ENCODE assay signal across 2 cellular contexts in the genomic region with DNA sequence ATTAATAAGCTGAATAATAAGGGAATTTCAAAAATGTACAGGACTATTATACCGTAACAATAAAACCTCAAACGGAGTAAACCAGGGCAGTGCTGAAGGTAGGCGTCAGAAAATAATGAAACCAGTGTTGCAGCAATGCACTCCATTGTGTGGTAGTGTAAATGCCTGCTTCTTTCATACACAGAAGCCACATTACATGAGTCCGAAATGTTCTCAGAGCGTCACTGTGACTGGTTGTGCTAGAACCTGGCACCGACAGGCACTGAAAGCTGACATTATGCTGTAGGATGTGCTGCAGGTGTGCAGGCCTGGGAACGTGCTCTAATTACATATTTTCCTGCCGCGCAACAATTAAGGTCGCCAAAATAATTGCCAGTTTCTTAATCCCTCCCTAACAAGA.
TF ChIP-seq lines count a peak whose summit lies in the region.

No MANE protein-coding gene starts in this region.

TF ChIP-seq in H1, 55 proteins besides CTCF, POLR2A, EP300 and RAD21:
- TF ChIP-seq RNF2 (IDR thresholded peaks at IDR 0.05; ENCODE audit: borderline replicate concordance, low read depth, low read length, missing control alignments, poor library complexity, severe bottlenecking), result no peak
- TF ChIP-seq RBBP5 (IDR thresholded peaks at IDR 0.05; ENCODE audit: borderline replicate concordance, low read depth, low read length), result no peak
- no peak for TF ChIP-seq SRF (IDR thresholded peaks at IDR 0.05; ENCODE audit: low read depth, low read length)
- TF ChIP-seq BACH1 (IDR thresholded peaks at IDR 0.05; ENCODE audit: low read length), result no peak
- TF ChIP-seq CTBP2 (IDR thresholded peaks at IDR 0.05; ENCODE audit: borderline replicate concordance, insufficient read depth, insufficient read length, low read length), result no peak
- TF ChIP-seq YY1 (IDR thresholded peaks at IDR 0.05; ENCODE audit: low read depth, low read length), result no peak
- TF ChIP-seq PHF8 (conservative IDR thresholded peaks at IDR 0.05; ENCODE audit: low read depth, low read length), result no peak
- no peak for TF ChIP-seq CHD1 (IDR thresholded peaks at IDR 0.05; ENCODE audit: low read depth, low read length)
- no peak for TF ChIP-seq NRF1 (IDR thresholded peaks at IDR 0.05; ENCODE audit: low read depth, low read length)
- no peak for TF ChIP-seq SIN3A (conservative IDR thresholded peaks at IDR 0.05 in 1 of 2, IDR thresholded peaks at IDR 0.05 in 1 of 2; ENCODE audit: low read depth in 1 of 2, low read length in 2 of 2)
- no peak for TF ChIP-seq MAFK (IDR thresholded peaks at IDR 0.05; ENCODE audit: low read depth, low read length)
- no peak for TF ChIP-seq SP1 (IDR thresholded peaks at IDR 0.05; ENCODE audit: low read depth, low read length)
- TF ChIP-seq TCF12 (IDR thresholded peaks at IDR 0.05; ENCODE audit: low read depth, low read length), result no peak
- no peak for TF ChIP-seq ASH2L (IDR thresholded peaks at IDR 0.05; ENCODE audit: low read length)
- TF ChIP-seq SUZ12 (IDR thresholded peaks at IDR 0.05; ENCODE audit: low read length), result no peak
- TF ChIP-seq TAF7 (optimal IDR thresholded peaks at IDR 0.05; ENCODE audit: borderline replicate concordance, low read depth, low read length), result no peak
- TF ChIP-seq KDM5A (IDR thresholded peaks at IDR 0.05; ENCODE audit: low read length), result no peak
- no peak for TF ChIP-seq GABPA (IDR thresholded peaks at IDR 0.05; ENCODE audit: borderline replicate concordance, insufficient read depth, low read length)
- no peak for TF ChIP-seq CEBPB (IDR thresholded peaks at IDR 0.05; ENCODE audit: low read depth, low read length)
TF ChIP-seq in H1: peak in this region for 0.

TF ChIP-seq in HepG2, 621 proteins besides CTCF, POLR2A, EP300 and RAD21:
- TF ChIP-seq PRDM10 (CRISPR knock-in tag; IDR thresholded peaks at IDR 0.05; ENCODE audit: low read depth) (no peak), RARG (CRISPR knock-in tag; IDR thresholded peaks at IDR 0.05; ENCODE audit: low read depth) (no peak)
